Comparison of ENCODE assay signal across 24 cellular contexts in genomic region chr3:140602781-140603180, GRCh38.
"Had no signal": no experiment of that assay in that cellular context is flagged by ENCODE, and none has a peak within 500 bp of the region (broad histone marks: within the 10 kb centered on the region; RNA-seq: fewer than 3 reads in every experiment).

No MANE protein-coding gene starts in this region.

- ATAC-seq: activated CD4-positive, alpha-beta T cell treated with anti-CD3 and anti-CD28 coated beads for 36 hours; activated T-helper 17 cell treated with anti-CD3 and anti-CD28 coated beads, Interleukin-2, amount 50 U/mL, for 72 hours; effector memory CD8-positive, alpha-beta T cell; natural killer cell; upper lobe of right lung had no signal

- H3K27ac Mint-ChIP-seq: activated B cell treated with CpG ODN at 0.5 μM for 24 hours; activated CD4-positive, alpha-beta T cell treated with anti-CD3 and anti-CD28 coated beads for 36 hours; activated naive CD8-positive, alpha-beta T cell; activated T-cell treated with anti-CD3 and anti-CD28 coated beads, Interleukin-2, amount 50 U/mL, for 24 hours; activated T-helper 17 cell treated with anti-CD3 and anti-CD28 coated beads, Interleukin-2, amount 50 U/mL, for 72 hours; effector memory CD8-positive, alpha-beta T cell; mesothelial cell of epicardium; natural killer cell; stimulated activated naive CD8-positive, alpha-beta T cell treated with anti-CD3 and anti-CD28 coated beads, Interleukin-15, Interleukin-2, amounts not matched to agents 100 ng/mL and 50 ng/mL, for 24 hours; T-helper 1 cell treated with Interleukin-12 subunit alpha and Interleukin-12 subunit beta and Interleukin-4 antibody, amounts not matched to agents 30 μg/mL and 1 μg/mL, for 36 hours had no signal

- H3K36me3 Mint-ChIP-seq: activated naive CD8-positive, alpha-beta T cell; mesothelial cell of epicardium; natural killer cell had no signal

- H3K4me1 Mint-ChIP-seq: activated B cell treated with CpG ODN at 0.5 μM for 24 hours; activated CD4-positive, alpha-beta T cell treated with anti-CD3 and anti-CD28 coated beads for 36 hours; activated T-helper 17 cell treated with anti-CD3 and anti-CD28 coated beads, Interleukin-2, amount 50 U/mL, for 72 hours; mesothelial cell of epicardium; natural killer cell had no signal

- H3K9me3 Mint-ChIP-seq: activated B cell treated with CpG ODN at 0.5 μM for 24 hours; activated T-cell treated with anti-CD3 and anti-CD28 coated beads, Interleukin-2, amount 50 U/mL, for 24 hours; stimulated activated naive CD8-positive, alpha-beta T cell treated with anti-CD3 and anti-CD28 coated beads, Interleukin-15, Interleukin-2, amounts not matched to agents 100 ng/mL and 50 ng/mL, for 24 hours; T-helper 1 cell treated with Interleukin-12 subunit alpha and Interleukin-12 subunit beta and Interleukin-4 antibody, amounts not matched to agents 30 μg/mL and 1 μg/mL, for 36 hours had no signal

- H3K27ac ChIP-seq: breast epithelium, colonic mucosa, dorsolateral prefrontal cortex, esophagus squamous epithelium, left ventricle myocardium inferior, thyroid gland, upper lobe of right lung had no signal

- H3K27me3 Mint-ChIP-seq: activated naive CD8-positive, alpha-beta T cell; activated T-helper 17 cell treated with anti-CD3 and anti-CD28 coated beads, Interleukin-2, amount 50 U/mL, for 72 hours; effector memory CD8-positive, alpha-beta T cell had no signal

- H3K27me3 ChIP-seq: breast epithelium, colonic mucosa, dorsolateral prefrontal cortex, esophagus squamous epithelium, thyroid gland, upper lobe of right lung had no signal

- H3K4me3 ChIP-seq: breast epithelium, colonic mucosa, dorsolateral prefrontal cortex, esophagus squamous epithelium, left ventricle myocardium inferior, thyroid gland, upper lobe of right lung had no signal

- DNase-seq: activated B cell treated with CpG ODN at 0.5 μM for 24 hours; activated CD4-positive, alpha-beta T cell treated with anti-CD3 and anti-CD28 coated beads for 36 hours; activated CD4-positive, alpha-beta T cell treated with anti-CD3 and anti-CD28 coated beads, Interleukin-2, amount 50 U/mL, for 4 hours; activated CD8-positive, alpha-beta memory T cell treated with anti-CD3 and anti-CD28 coated beads for 24 hours; activated CD8-positive, alpha-beta memory T cell treated with anti-CD3 and anti-CD28 coated beads, Interleukin-2, amount 50 U/mL, for 4 hours; activated T-cell treated with anti-CD3 and anti-CD28 coated beads, Interleukin-2, amount 50 U/mL, for 24 hours; amniotic stem cell; colonic mucosa; dorsolateral prefrontal cortex; effector memory CD8-positive, alpha-beta T cell; esophagus squamous epithelium; left ventricle myocardium inferior; natural killer cell; stimulated activated CD4-positive, alpha-beta T cell treated with anti-CD3 and anti-CD28 coated beads, Interleukin-4, amount 100 ng/mL, for 4 hours; substantia nigra; T1000; thyroid gland; upper lobe of right lung had no signal

- H3K36me3 ChIP-seq: breast epithelium, colonic mucosa, esophagus squamous epithelium, left ventricle myocardium inferior, thyroid gland, upper lobe of right lung had no signal

- H3K4me3 Mint-ChIP-seq: activated B cell treated with CpG ODN at 0.5 μM for 24 hours; activated CD4-positive, alpha-beta T cell treated with anti-CD3 and anti-CD28 coated beads for 36 hours; activated naive CD8-positive, alpha-beta T cell; activated T-cell treated with anti-CD3 and anti-CD28 coated beads, Interleukin-2, amount 50 U/mL, for 24 hours; activated T-helper 17 cell treated with anti-CD3 and anti-CD28 coated beads, Interleukin-2, amount 50 U/mL, for 72 hours; effector memory CD8-positive, alpha-beta T cell; mesothelial cell of epicardium; natural killer cell; stimulated activated naive CD8-positive, alpha-beta T cell treated with anti-CD3 and anti-CD28 coated beads, Interleukin-15, Interleukin-2, amounts not matched to agents 100 ng/mL and 50 ng/mL, for 24 hours; T-helper 1 cell treated with Interleukin-12 subunit alpha and Interleukin-12 subunit beta and Interleukin-4 antibody, amounts not matched to agents 30 μg/mL and 1 μg/mL, for 36 hours had no signal

- H3K9me3 ChIP-seq: colonic mucosa, esophagus squamous epithelium, thyroid gland, upper lobe of right lung had no signal

- H3K4me1 ChIP-seq: breast epithelium, colonic mucosa, esophagus squamous epithelium, upper lobe of right lung had no signal
